Comparison of ENCODE assay signal across 14 cellular contexts in genomic region chr6:146595981-146596731, GRCh38. TPM values are rescaled to one million over a fixed set of nuclear protein-coding genes. Genes with fewer than 3 reads are reported as not detected.
A peak's percentile ranks its signal among the peaks of the same experiment; 100 is the strongest.
DNase-seq lines count a peak whose midpoint lies in the region; ATAC-seq and TF ChIP-seq lines count a peak whose summit lies in the region.
"Had no signal": no experiment of that assay in that cellular context is flagged by ENCODE, and none has a peak within 500 bp of the region (broad histone marks: within the 10 kb centered on the region; RNA-seq: fewer than 3 reads in every experiment).

No MANE protein-coding gene starts in this region.

- no peaks in the 10 kb centered on the region for H3K27me3 ChIP-seq in left lung
- H3K27me3 ChIP-seq: esophagus squamous epithelium had no signal

- H3K27me3 Mint-ChIP-seq in CD14-positive monocyte (ENCODE audit: low read depth in 3 of 3) = no peaks in the 10 kb centered on the region

- peak; percentile 63 for ATAC-seq in HG03342 (IDR thresholded peaks at IDR 0.05; ENCODE audit: unreplicated experiment)
- ATAC-seq in left lung = peak; percentile 57
- ATAC-seq in GM19328 (IDR thresholded peaks at IDR 0.05; ENCODE audit: unreplicated experiment) = no peak
- no peak for ATAC-seq in HG03571 (IDR thresholded peaks at IDR 0.05; ENCODE audit: unreplicated experiment)

- intact Hi-C loops in CD14-positive monocyte (cut with micrococcal nuclease) = loop anchor here (5.0 kb wide), 1 partner anchor 54 kb away; the partner anchor contains the start of gene RAB32 (in 2 of the 2)
- intact Hi-C loops in left lung (cut with DNase I) = no loop called here

- no peak overlapping the region for H3K4me3 ChIP-seq in left lung
- H3K4me3 ChIP-seq: esophagus squamous epithelium had no signal

- peaks cover 0 to 3% of the 10 kb centered on the region in 2 donors for H3K36me3 Mint-ChIP-seq in CD14-positive monocyte

- H3K27ac ChIP-seq in left lung = no peak overlapping the region
- H3K27ac ChIP-seq: esophagus squamous epithelium had no signal

- TF ChIP-seq CTCF in CD14-positive monocyte (IDR thresholded peaks at IDR 0.05) (no peak), left lung (IDR thresholded peaks at IDR 0.05) (no peak), GM20000 (IDR thresholded peaks at IDR 0.05; ENCODE audit: extremely low read depth, missing control alignments) (no peak)

- peak overlapping the region; percentile 33 to 91 (median 84) for H3K27ac Mint-ChIP-seq in CD14-positive monocyte
- H3K27ac Mint-ChIP-seq: stimulated activated naive CD8-positive, alpha-beta T cell treated with anti-CD3 and anti-CD28 coated beads, Interleukin-15, Interleukin-2, amounts not matched to agents 100 ng/mL and 50 ng/mL, for 24 hours had no signal

- H3K9me3 Mint-ChIP-seq in CD14-positive monocyte = no peaks in the 10 kb centered on the region
- H3K9me3 Mint-ChIP-seq: stimulated activated naive CD8-positive, alpha-beta T cell treated with anti-CD3 and anti-CD28 coated beads, Interleukin-15, Interleukin-2, amounts not matched to agents 100 ng/mL and 50 ng/mL, for 24 hours had no signal

- peak; percentile 61 for DNase-seq in CD14-positive monocyte (ENCODE audit: low spot score)
- DNase-seq in SKM-1 treated with dmso at 0.1 percent for 144 hours (lab: John Stamatoyannopoulos, UW; ENCODE audit: unreplicated experiment) = peak; percentile 93
- peak in 1 of 2 donors; percentile 32 for DNase-seq in left lung
- no peak for DNase-seq in GM20000 (ENCODE audit: low spot score)
- DNase-seq in activated CD4-positive, alpha-beta T cell treated with anti-CD3 and anti-CD28 coated beads for 1 hour = no peak
- DNase-seq: activated T-cell treated with anti-CD3 and anti-CD28 coated beads, Interleukin-2, amount 50 U/mL, for 48 hours; esophagus squamous epithelium; NCI-H1105 treated with DMSO at 0.1 percent for 48 hours; NCI-H82; T-helper 9 cell had no signal

- peaks cover 69% of the 10 kb centered on the region for H3K4me1 Mint-ChIP-seq in CD14-positive monocyte

- no peaks in the 10 kb centered on the region for H3K9me3 ChIP-seq in left lung
- H3K9me3 ChIP-seq: esophagus squamous epithelium had no signal

- H3K4me3 Mint-ChIP-seq in CD14-positive monocyte = peak overlapping the region in 1 of 2 donors; percentile 46
- H3K4me3 Mint-ChIP-seq: stimulated activated naive CD8-positive, alpha-beta T cell treated with anti-CD3 and anti-CD28 coated beads, Interleukin-15, Interleukin-2, amounts not matched to agents 100 ng/mL and 50 ng/mL, for 24 hours had no signal

- no peaks in the 10 kb centered on the region for H3K36me3 ChIP-seq in left lung
- H3K36me3 ChIP-seq: esophagus squamous epithelium had no signal

- H3K4me1 ChIP-seq in left lung = peaks cover 3 to 42% of the 10 kb centered on the region in 2 donors

RNA-seq across cellular contexts. Expression of gene ADGB, which starts 2.6 kb away (rescaled TPM):
- not detected for polyA plus RNA-seq in CD14-positive monocyte
- total RNA-seq in left lung = 1 to 10 TPM in 1 of 2 donors, not detected in 1; 1.3 TPM

RNA-seq across cellular contexts. Expression of gene RAB32, which starts 52.5 kb away (rescaled TPM):
- polyA plus RNA-seq in CD14-positive monocyte = 100 to 1,000 TPM; 429 to 588 TPM
- 10 to 100 TPM; 44.1 to 48.7 TPM for total RNA-seq in left lung

Comparison
In these comparisons a context has a peak if more than half of its experiments do, and no peak if none do; other contexts are left out.
1. DNase-seq: peak in CD14-positive monocyte (single experiment) and SKM-1 treated with dmso at 0.1 percent for 144 hours (single experiment); none in GM20000 (single experiment) and activated CD4-positive, alpha-beta T cell treated with anti-CD3 and anti-CD28 coated beads for 1 hour (single experiment).
2. ATAC-seq: peak in HG03342 (single experiment) and left lung (single experiment); none in GM19328 (single experiment) and HG03571 (single experiment).
3. intact Hi-C loops: an anchor here in CD14-positive monocyte (5.0 kb wide); none called in left lung.